In the genomic region with DNA sequence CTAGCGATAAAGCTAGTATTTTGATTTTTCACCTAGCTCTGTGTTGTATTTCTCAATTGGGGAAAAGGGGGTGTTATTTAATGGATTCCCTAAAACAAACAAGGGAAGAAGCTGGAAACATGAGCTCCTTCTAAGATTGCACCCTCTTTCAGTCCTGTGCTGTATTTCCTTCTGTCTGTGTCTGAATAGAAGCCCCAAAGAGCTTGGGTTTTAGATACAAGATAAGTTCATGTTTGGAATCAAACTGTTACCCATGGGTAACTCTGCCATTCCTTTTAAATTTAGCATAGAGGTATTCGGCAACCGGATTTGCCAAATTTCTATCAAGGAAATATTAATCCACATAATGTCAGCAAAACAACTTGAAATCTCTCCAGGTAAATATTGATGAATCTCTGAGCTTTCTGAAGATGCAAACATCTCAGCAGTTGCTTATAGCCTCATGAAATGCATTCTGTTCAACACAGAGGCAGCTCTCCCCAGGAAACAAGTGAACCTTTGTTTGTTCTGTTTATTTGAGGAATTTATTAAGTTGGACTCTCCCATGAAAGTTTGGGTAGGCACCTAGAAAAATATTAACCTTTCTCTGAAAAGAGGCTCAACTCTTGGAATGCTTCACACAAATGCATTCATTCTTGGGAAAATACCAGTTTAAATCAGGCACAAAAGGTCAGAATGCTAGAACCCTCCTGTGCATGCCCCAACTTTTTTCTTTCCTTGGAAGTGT, we compare ENCODE assay signal across 1 cellular context.
A peak's percentile ranks its signal among the peaks of the same experiment; 100 is the strongest.
TF ChIP-seq lines count a peak whose summit lies in the region.

No MANE protein-coding gene starts in this region.

TF ChIP-seq in HepG2, 621 proteins besides CTCF, POLR2A, EP300 and RAD21 (continued from another document and continues in another):
- TF ChIP-seq, protein P1, sequence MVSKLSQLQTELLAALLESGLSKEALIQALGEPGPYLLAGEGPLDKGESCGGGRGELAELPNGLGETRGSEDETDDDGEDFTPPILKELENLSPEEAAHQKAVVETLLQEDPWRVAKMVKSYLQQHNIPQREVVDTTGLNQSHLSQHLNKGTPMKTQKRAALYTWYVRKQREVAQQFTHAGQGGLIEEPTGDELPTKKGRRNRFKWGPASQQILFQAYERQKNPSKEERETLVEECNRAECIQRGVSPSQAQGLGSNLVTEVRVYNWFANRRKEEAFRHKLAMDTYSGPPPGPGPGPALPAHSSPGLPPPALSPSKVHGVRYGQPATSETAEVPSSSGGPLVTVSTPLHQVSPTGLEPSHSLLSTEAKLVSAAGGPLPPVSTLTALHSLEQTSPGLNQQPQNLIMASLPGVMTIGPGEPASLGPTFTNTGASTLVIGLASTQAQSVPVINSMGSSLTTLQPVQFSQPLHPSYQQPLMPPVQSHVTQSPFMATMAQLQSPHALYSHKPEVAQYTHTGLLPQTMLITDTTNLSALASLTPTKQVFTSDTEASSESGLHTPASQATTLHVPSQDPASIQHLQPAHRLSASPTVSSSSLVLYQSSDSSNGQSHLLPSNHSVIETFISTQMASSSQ (IDR thresholded peaks at IDR 0.05; ENCODE audit: low read depth) = peak; percentile 89
- TF ChIP-seq, protein P1 (CRISPR knock-in tag; IDR thresholded peaks at IDR 0.05; ENCODE audit: borderline replicate concordance) = peak; percentile 91; the same call in 1 of the 2 replicates
- peak; percentile 63; the same call in 1 of the 2 replicates for TF ChIP-seq HNRNPUL1 (IDR thresholded peaks at IDR 0.05; ENCODE audit: low read depth, low read length)
- TF ChIP-seq HOXA3 (CRISPR knock-in tag; IDR thresholded peaks at IDR 0.05) = 0 out of 2 replicates have a peak, but pooled peaks have one; percentile 35
- TF ChIP-seq ARID4A (CRISPR knock-in tag; IDR thresholded peaks at IDR 0.05; ENCODE audit: borderline replicate concordance) = peak; percentile 27; the same call in 1 of the 2 replicates
- no peak for TF ChIP-seq ZBTB8A (CRISPR knock-in tag; IDR thresholded peaks at IDR 0.05; ENCODE audit: borderline replicate concordance, low read depth)
- peak; percentile 69 for TF ChIP-seq FOXO1 (CRISPR knock-in tag; IDR thresholded peaks at IDR 0.05)
- no peak for TF ChIP-seq ZNF589 (CRISPR knock-in tag; conservative IDR thresholded peaks at IDR 0.05)
- peak; percentile 31; the same call in 1 of the 2 replicates for TF ChIP-seq POLR2AphosphoS5 (IDR thresholded peaks at IDR 0.05; ENCODE audit: low read depth, low read length)
- TF ChIP-seq, protein P2, sequence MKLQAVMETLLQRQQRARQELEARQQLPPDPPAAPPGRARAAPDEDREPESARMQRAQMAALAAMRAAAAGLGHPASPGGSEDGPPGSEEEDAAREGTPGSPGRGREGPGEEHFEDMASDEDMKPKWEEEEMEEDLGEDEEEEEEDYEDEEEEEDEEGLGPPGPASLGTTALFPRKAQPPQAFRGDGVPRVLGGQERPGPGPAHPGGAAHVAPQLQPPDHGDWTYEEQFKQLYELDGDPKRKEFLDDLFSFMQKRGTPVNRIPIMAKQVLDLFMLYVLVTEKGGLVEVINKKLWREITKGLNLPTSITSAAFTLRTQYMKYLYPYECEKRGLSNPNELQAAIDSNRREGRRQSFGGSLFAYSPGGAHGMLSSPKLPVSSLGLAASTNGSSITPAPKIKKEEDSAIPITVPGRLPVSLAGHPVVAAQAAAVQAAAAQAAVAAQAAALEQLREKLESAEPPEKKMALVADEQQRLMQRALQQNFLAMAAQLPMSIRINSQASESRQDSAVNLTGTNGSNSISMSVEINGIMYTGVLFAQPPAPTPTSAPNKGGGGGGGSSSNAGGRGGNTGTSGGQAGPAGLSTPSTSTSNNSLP (IDR thresholded peaks at IDR 0.05; ENCODE audit: low read depth, low read length) = peak; percentile 92
- TF ChIP-seq, protein P3, sequence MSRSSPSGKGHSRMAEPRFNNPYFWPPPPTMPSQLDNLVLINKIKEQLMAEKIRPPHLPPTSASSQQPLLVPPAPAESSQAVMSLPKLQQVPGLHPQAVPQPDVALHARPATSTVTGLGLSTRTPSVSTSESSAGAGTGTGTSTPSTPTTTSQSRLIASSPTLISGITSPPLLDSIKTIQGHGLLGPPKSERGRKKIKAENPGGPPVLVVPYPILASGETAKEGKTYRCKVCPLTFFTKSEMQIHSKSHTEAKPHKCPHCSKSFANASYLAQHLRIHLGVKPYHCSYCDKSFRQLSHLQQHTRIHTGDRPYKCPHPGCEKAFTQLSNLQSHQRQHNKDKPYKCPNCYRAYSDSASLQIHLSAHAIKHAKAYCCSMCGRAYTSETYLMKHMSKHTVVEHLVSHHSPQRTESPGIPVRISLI (CRISPR knock-in tag; IDR thresholded peaks at IDR 0.05; ENCODE audit: borderline replicate concordance) = peak; percentile 65; the same call in 1 of the 2 replicates
- TF ChIP-seq ZNF224 (CRISPR knock-in tag; IDR thresholded peaks at IDR 0.05) = no peak
- 0 out of 2 replicates have a peak, but pooled peaks have one; percentile 10 for TF ChIP-seq NR2F2 (IDR thresholded peaks at IDR 0.05; ENCODE audit: borderline replicate concordance, low read depth)
- TF ChIP-seq, protein P4, sequence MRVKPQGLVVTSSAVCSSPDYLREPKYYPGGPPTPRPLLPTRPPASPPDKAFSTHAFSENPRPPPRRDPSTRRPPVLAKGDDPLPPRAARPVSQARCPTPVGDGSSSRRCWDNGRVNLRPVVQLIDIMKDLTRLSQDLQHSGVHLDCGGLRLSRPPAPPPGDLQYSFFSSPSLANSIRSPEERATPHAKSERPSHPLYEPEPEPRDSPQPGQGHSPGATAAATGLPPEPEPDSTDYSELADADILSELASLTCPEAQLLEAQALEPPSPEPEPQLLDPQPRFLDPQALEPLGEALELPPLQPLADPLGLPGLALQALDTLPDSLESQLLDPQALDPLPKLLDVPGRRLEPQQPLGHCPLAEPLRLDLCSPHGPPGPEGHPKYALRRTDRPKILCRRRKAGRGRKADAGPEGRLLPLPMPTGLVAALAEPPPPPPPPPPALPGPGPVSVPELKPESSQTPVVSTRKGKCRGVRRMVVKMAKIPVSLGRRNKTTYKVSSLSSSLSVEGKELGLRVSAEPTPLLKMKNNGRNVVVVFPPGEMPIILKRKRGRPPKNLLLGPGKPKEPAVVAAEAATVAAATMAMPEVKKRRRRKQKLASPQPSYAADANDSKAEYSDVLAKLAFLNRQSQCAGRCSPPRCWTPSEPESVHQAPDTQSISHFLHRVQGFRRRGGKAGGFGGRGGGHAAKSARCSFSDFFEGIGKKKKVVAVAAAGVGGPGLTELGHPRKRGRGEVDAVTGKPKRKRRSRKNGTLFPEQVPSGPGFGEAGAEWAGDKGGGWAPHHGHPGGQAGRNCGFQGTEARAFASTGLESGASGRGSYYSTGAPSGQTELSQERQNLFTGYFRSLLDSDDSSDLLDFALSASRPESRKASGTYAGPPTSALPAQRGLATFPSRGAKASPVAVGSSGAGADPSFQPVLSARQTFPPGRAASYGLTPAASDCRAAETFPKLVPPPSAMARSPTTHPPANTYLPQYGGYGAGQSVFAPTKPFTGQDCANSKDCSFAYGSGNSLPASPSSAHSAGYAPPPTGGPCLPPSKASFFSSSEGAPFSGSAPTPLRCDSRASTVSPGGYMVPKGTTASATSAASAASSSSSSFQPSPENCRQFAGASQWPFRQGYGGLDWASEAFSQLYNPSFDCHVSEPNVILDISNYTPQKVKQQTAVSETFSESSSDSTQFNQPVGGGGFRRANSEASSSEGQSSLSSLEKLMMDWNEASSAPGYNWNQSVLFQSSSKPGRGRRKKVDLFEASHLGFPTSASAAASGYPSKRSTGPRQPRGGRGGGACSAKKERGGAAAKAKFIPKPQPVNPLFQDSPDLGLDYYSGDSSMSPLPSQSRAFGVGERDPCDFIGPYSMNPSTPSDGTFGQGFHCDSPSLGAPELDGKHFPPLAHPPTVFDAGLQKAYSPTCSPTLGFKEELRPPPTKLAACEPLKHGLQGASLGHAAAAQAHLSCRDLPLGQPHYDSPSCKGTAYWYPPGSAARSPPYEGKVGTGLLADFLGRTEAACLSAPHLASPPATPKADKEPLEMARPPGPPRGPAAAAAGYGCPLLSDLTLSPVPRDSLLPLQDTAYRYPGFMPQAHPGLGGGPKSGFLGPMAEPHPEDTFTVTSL (CRISPR knock-in tag; IDR thresholded peaks at IDR 0.05; ENCODE audit: borderline replicate concordance) = peak; percentile 94
- no peak for TF ChIP-seq ZNF557 (CRISPR knock-in tag; IDR thresholded peaks at IDR 0.05)
- TF ChIP-seq ZNF614 (CRISPR knock-in tag; IDR thresholded peaks at IDR 0.05; ENCODE audit: borderline replicate concordance) = peak; percentile 75; the same call in 1 of the 2 replicates
- TF ChIP-seq RORA (CRISPR knock-in tag; IDR thresholded peaks at IDR 0.05) = no peak
- TF ChIP-seq LCORL (IDR thresholded peaks at IDR 0.05) = no peak; the same call in 1 of the 2 replicates
- TF ChIP-seq LCORL (CRISPR knock-in tag; IDR thresholded peaks at IDR 0.05) = peak; percentile 74
- no peak for TF ChIP-seq SP2 (CRISPR knock-in tag; IDR thresholded peaks at IDR 0.05)
- TF ChIP-seq ZNF350 (CRISPR knock-in tag; IDR thresholded peaks at IDR 0.05; ENCODE audit: borderline replicate concordance, low read depth) = no peak
- peak; percentile 48 for TF ChIP-seq HDAC1 (CRISPR knock-in tag; IDR thresholded peaks at IDR 0.05)
- peak; percentile 56; the same call in 1 of the 2 replicates for TF ChIP-seq ZNF644 (CRISPR knock-in tag; IDR thresholded peaks at IDR 0.05; ENCODE audit: low read depth)
- peak; percentile 29; the same call in 1 of the 2 replicates for TF ChIP-seq ZNF331 (CRISPR knock-in tag; IDR thresholded peaks at IDR 0.05)
- TF ChIP-seq ZNF619 (CRISPR knock-in tag; IDR thresholded peaks at IDR 0.05) = no peak
- no peak for TF ChIP-seq SOX6 (IDR thresholded peaks at IDR 0.05)
- peak; percentile 87 for TF ChIP-seq SOX6 (CRISPR knock-in tag; IDR thresholded peaks at IDR 0.05)
- peak; percentile 76; the same call in 1 of the 2 replicates for TF ChIP-seq NCOA2 (CRISPR knock-in tag; IDR thresholded peaks at IDR 0.05)
- peak; percentile 44; the same call in 1 of the 2 replicates for TF ChIP-seq RCOR2 (CRISPR knock-in tag; IDR thresholded peaks at IDR 0.05)
- TF ChIP-seq HOMEZ (CRISPR knock-in tag; IDR thresholded peaks at IDR 0.05; ENCODE audit: low read depth) = peak; percentile 65; the same call in 1 of the 2 replicates
- TF ChIP-seq NR2F1 (CRISPR knock-in tag; IDR thresholded peaks at IDR 0.05) = 0 out of 4 replicates have a peak, but pooled peaks of 1 of the 2 experiments have one; percentile 16
- TF ChIP-seq ZNF710 (CRISPR knock-in tag; IDR thresholded peaks at IDR 0.05; ENCODE audit: borderline replicate concordance) = peak; percentile 42; the same call in 1 of the 2 replicates
